In genomic region chr18:22695674-22696073, GRCh38 we compare ENCODE assay signal across 17 cellular contexts.
DNase-seq lines count a peak whose midpoint lies in the region; ATAC-seq, FAIRE-seq and TF ChIP-seq lines count a peak whose summit lies in the region.
"Had no signal": no experiment of that assay in that cellular context is flagged by ENCODE, and none has a peak within 500 bp of the region (broad histone marks: within the 10 kb centered on the region; RNA-seq: fewer than 3 reads in every experiment).

No MANE protein-coding gene starts in this region.

- no peak overlapping the region for H2AFZ ChIP-seq in mesenchymal stem cell (ENCODE audit: low read depth, low read length)

- DNase-seq in A549 (ENCODE audit: low read depth in 1 of 2, low spot score in 1 of 2) (no peak), HFFc6 (no peak), adrenal gland (no peak), mesenchymal stem cell (no peak), NCI-H146 (lab: John Stamatoyannopoulos, UW) (no peak)
- DNase-seq in T-helper 2 cell treated with Interferon-gamma antibody and Interleukin-4, amounts not matched to agents 5 μg/mL and 100 μg/mL, for 36 hours (ENCODE audit: low spot score): no peak
- DNase-seq: 8988T, DMS53, H7, KG1, NCI-H1694 treated with DMSO at 0.1 percent for 48 hours, NCI-H446 treated with DMSO at 0.1 percent for 48 hours, NCI-H526 treated with DMSO at 0.1 percent for 48 hours had no signal

- intact Hi-C loops in adrenal gland (cut with DNase I): loop anchor here in 1 of 2 donors (10.0 kb wide), 1 partner anchor 101 kb away; no protein-coding TSS in a partner anchor

- TF ChIP-seq EP300 in A549 (IDR thresholded peaks at IDR 0.05): no peak

- H3K4me3 Mint-ChIP-seq in HFFc6: peak overlapping the region; percentile 76
- no peak overlapping the region for H3K4me3 Mint-ChIP-seq in T-helper 2 cell treated with Interferon-gamma antibody and Interleukin-4, amounts not matched to agents 5 μg/mL and 100 μg/mL, for 36 hours
- H3K4me3 Mint-ChIP-seq: B cell had no signal

- H3K36me3 Mint-ChIP-seq in HFFc6 (ENCODE audit: low read depth): no peaks in the 10 kb centered on the region; the same call in 1 of the 2 replicates
- H3K36me3 Mint-ChIP-seq in T-helper 2 cell treated with Interferon-gamma antibody and Interleukin-4, amounts not matched to agents 5 μg/mL and 100 μg/mL, for 36 hours (ENCODE audit: low read depth): no peaks in the 10 kb centered on the region

- no peak overlapping the region for H2BK15ac ChIP-seq in mesenchymal stem cell (ENCODE audit: low read depth, poor library complexity, severe bottlenecking)

- CTCF ChIA-PET in A549 (lab: Yijun Ruan, JAX): interaction anchor here (0.5 to 1.3 kb wide), 4 partner anchors 8 to 227 kb away, joined by 3 read pairs; no protein-coding TSS in a partner anchor

- FAIRE-seq in A549 (lab: Jason Lieb, UNC): no peak
- FAIRE-seq: D721Med had no signal

- no peak overlapping the region for H2BK12ac ChIP-seq in mesenchymal stem cell (ENCODE audit: low read length in 2 of 2)

- peak overlapping the region; percentile 78 for H2AK5ac ChIP-seq in mesenchymal stem cell (ENCODE audit: low read length, severe bottlenecking)

- H3K14ac ChIP-seq in mesenchymal stem cell (ENCODE audit: low read length in 2 of 2): no peak overlapping the region

- TF ChIP-seq POLR2A in A549 (IDR thresholded peaks at IDR 0.05; ENCODE audit: low read length) (no peak), adrenal gland (IDR thresholded peaks at IDR 0.05) (no peak)

- no peak for TF ChIP-seq CTCF in A549 (IDR thresholded peaks at IDR 0.05)
- no peak for TF ChIP-seq CTCF in HFFc6 (IDR thresholded peaks at IDR 0.05)
- TF ChIP-seq CTCF in adrenal gland (IDR thresholded peaks at IDR 0.05): no peak

- peak overlapping the region; percentile 70 for H3K27ac Mint-ChIP-seq in HFFc6
- no peak overlapping the region for H3K27ac Mint-ChIP-seq in T-helper 2 cell treated with Interferon-gamma antibody and Interleukin-4, amounts not matched to agents 5 μg/mL and 100 μg/mL, for 36 hours
- H3K27ac Mint-ChIP-seq: B cell had no signal

- ATAC-seq in A549: no peak
- no peak for ATAC-seq in GM18907 (IDR thresholded peaks at IDR 0.05; ENCODE audit: unreplicated experiment)
- ATAC-seq in GM19455 (IDR thresholded peaks at IDR 0.05; ENCODE audit: unreplicated experiment): no peak

- H3K4me3 ChIP-seq in A549: 0 out of 3 replicates have a peak overlapping the region, but pooled peaks have one; percentile 30
- peak overlapping the region in 1 of 4 donors; percentile 22 for H3K4me3 ChIP-seq in adrenal gland
- H3K4me3 ChIP-seq in mesenchymal stem cell (ENCODE audit: insufficient read depth in 1 of 2, low read depth in 1 of 2, low read length in 2 of 2): peak overlapping the region in 1 of 2 experiments; percentile 50

- H4K91ac ChIP-seq in mesenchymal stem cell (ENCODE audit: low read length): no peak overlapping the region

- no peak overlapping the region for H3K18ac ChIP-seq in mesenchymal stem cell (ENCODE audit: low read depth in 1 of 2, low read length in 2 of 2)

- H3K4ac ChIP-seq in mesenchymal stem cell (ENCODE audit: low read depth in 1 of 2, low read length in 2 of 2): no peak overlapping the region

- H3K9me3 Mint-ChIP-seq in HFFc6: no peaks in the 10 kb centered on the region
- no peaks in the 10 kb centered on the region for H3K9me3 Mint-ChIP-seq in T-helper 2 cell treated with Interferon-gamma antibody and Interleukin-4, amounts not matched to agents 5 μg/mL and 100 μg/mL, for 36 hours

- H2BK120ac ChIP-seq in mesenchymal stem cell (ENCODE audit: low read depth, low read length): no peak overlapping the region

- H3K4me2 ChIP-seq in A549: peak overlapping the region; percentile 90
- H3K4me2 ChIP-seq in mesenchymal stem cell (ENCODE audit: low read length, poor library complexity, severe bottlenecking): no peak overlapping the region

- no peak overlapping the region for H4K8ac ChIP-seq in mesenchymal stem cell (ENCODE audit: low read length)

- H3K27ac ChIP-seq in A549 (peak overlapping the region; percentile 80 to 89), adrenal gland (peak overlapping the region; percentile 40 to 84 (median 66)), mesenchymal stem cell (ENCODE audit: low read length, poor library complexity, severe bottlenecking) (peak overlapping the region; percentile 84)

- H3K4me1 ChIP-seq in A549 (peaks cover 45% of the 10 kb centered on the region), adrenal gland (replicated peaks in 1 of 2) (peaks cover 16 to 29% of the 10 kb centered on the region in 2 donors), mesenchymal stem cell (ENCODE audit: control insufficient read depth, insufficient read depth, low read depth, low read length) (no peaks in the 10 kb centered on the region)

- H3K27me3 Mint-ChIP-seq in HFFc6 (ENCODE audit: insufficient read depth): peaks cover 3% of the 10 kb centered on the region
- H3K27me3 Mint-ChIP-seq in T-helper 2 cell treated with Interferon-gamma antibody and Interleukin-4, amounts not matched to agents 5 μg/mL and 100 μg/mL, for 36 hours (ENCODE audit: low read depth): no peaks in the 10 kb centered on the region

- H2BK5ac ChIP-seq in mesenchymal stem cell (ENCODE audit: low read depth, low read length, poor library complexity, severe bottlenecking): no peak overlapping the region

- no peaks in the 10 kb centered on the region; the same call in 1 of the 2 replicates for H3K4me1 Mint-ChIP-seq in HFFc6 (ENCODE audit: low read depth)
- H3K4me1 Mint-ChIP-seq in T-helper 2 cell treated with Interferon-gamma antibody and Interleukin-4, amounts not matched to agents 5 μg/mL and 100 μg/mL, for 36 hours (ENCODE audit: low read depth): no peaks in the 10 kb centered on the region
- H3K4me1 Mint-ChIP-seq: B cell had no signal

- POLR2A ChIA-PET in A549 (lab: Yijun Ruan, JAX): interaction anchor here (1.1 to 1.7 kb wide), 2 partner anchors 12 to 16 kb away, joined by 4 to 6 read pairs; no protein-coding TSS in a partner anchor

- H3K79me1 ChIP-seq in mesenchymal stem cell (replicated peaks; ENCODE audit: low read length, poor library complexity, severe bottlenecking): no peaks in the 10 kb centered on the region

- H3K23ac ChIP-seq in mesenchymal stem cell (ENCODE audit: low read length in 2 of 2): no peak overlapping the region

- H3K9me3 ChIP-seq in A549: no peaks in the 10 kb centered on the region
- no peaks in the 10 kb centered on the region for H3K9me3 ChIP-seq in adrenal gland (replicated peaks in 1 of 3)
- no peaks in the 10 kb centered on the region for H3K9me3 ChIP-seq in mesenchymal stem cell (ENCODE audit: control insufficient read depth, low read length)

- H3K36me3 ChIP-seq in adrenal gland (replicated peaks in 1 of 2) (no peaks in the 10 kb centered on the region), mesenchymal stem cell (ENCODE audit: control insufficient read depth in 1 of 2, insufficient read depth in 2 of 2, low read depth in 1 of 2, low read length in 2 of 2) (no peaks in the 10 kb centered on the region)

- 81% methylated on average over 4 of the region's 4 CpGs for WGBS in A549 (ENCODE audit: missing lambda C conversion rate)
- WGBS in adrenal gland, 4 donors: 58 to 61% (median 58%) methylated on average over 4 of the region's 4 CpGs
- WGBS in mesenchymal stem cell: 100% methylated on average over 1 of the region's 4 CpGs

- peak overlapping the region; percentile 78 for H3K9ac ChIP-seq in mesenchymal stem cell (ENCODE audit: low read length)

- TF ChIP-seq RAD21 in A549 (conservative IDR thresholded peaks at IDR 0.05 in 1 of 2, IDR thresholded peaks at IDR 0.05 in 1 of 2): no peak

- no peaks in the 10 kb centered on the region for H3K27me3 ChIP-seq in adrenal gland
- H3K27me3 ChIP-seq in mesenchymal stem cell (ENCODE audit: control insufficient read depth in 1 of 2, insufficient read depth in 1 of 2, low read length in 2 of 2): no peaks in the 10 kb centered on the region

TF ChIP-seq in A549, 52 proteins besides CTCF, POLR2A, EP300 and RAD21:
- TF ChIP-seq TP53 (CRISPR knock-in tag; IDR thresholded peaks at IDR 0.05) (no peak), JUN (IDR thresholded peaks at IDR 0.05) (no peak), MAFK (IDR thresholded peaks at IDR 0.05; ENCODE audit: partially characterized antibody) (no peak), KDM1A (IDR thresholded peaks at IDR 0.05; ENCODE audit: low read depth) (no peak), REST (IDR thresholded peaks at IDR 0.05) (no peak), MAZ (IDR thresholded peaks at IDR 0.05; ENCODE audit: borderline replicate concordance, low read depth, low read length) (no peak)
